In the genomic region with DNA sequence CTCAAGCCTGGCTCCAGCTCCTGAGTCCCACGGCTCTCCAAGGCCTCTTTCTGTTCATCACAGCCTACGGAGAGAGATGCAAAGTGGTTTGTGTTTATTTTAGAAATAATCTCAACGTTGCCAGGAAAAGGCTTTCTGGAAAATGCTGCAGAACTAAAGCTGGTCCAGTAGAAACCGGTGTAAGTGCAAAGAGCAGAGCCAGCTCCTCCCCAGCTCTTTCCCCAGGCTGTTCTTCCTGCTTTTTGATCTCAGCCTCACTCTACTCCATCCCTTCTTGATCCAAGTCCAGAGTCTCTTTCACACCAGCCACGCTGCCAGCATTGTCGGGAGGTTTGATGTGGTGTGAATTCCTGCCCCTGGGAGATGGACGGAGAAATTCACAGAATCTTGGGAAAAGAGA, we compare ENCODE assay signal across 19 cellular contexts.
DNase-seq lines count a peak whose midpoint lies in the region; FAIRE-seq and TF ChIP-seq lines count a peak whose summit lies in the region.
"Had no signal": no experiment of that assay in that cellular context is flagged by ENCODE, and none has a peak within 500 bp of the region (broad histone marks: within the 10 kb centered on the region; RNA-seq: fewer than 3 reads in every experiment).

No MANE protein-coding gene starts in this region.

- H4K20me1 ChIP-seq in GM23248 (ENCODE audit: insufficient read depth): no peaks in the 10 kb centered on the region

- in situ Hi-C loops in GM23248 (cut with MboI): loop anchor here (25.0 kb wide), 1 partner anchor 1280 kb away; no protein-coding TSS in a partner anchor

- H3K27me3 ChIP-seq in GM23248 (replicated peaks; ENCODE audit: insufficient read depth): no peaks in the 10 kb centered on the region
- no peaks in the 10 kb centered on the region for H3K27me3 ChIP-seq in endodermal cell (ENCODE audit: control insufficient read depth, insufficient read depth, low read length, poor library complexity, severe bottlenecking)
- no peaks in the 10 kb centered on the region for H3K27me3 ChIP-seq in mesendoderm (ENCODE audit: insufficient read depth, low read length, poor library complexity)
- no peaks in the 10 kb centered on the region for H3K27me3 ChIP-seq in small intestine (ENCODE audit: control insufficient read depth in 2 of 2, insufficient read depth in 2 of 2, low read length in 2 of 2)

- H3K4me3 Mint-ChIP-seq in endodermal cell: no peak overlapping the region
- H3K4me3 Mint-ChIP-seq: nephron progenitor cell had no signal

- no peak overlapping the region for H2BK120ac ChIP-seq in mesendoderm (ENCODE audit: low read depth, low read length)

- H3K36me3 ChIP-seq in GM23248 (ENCODE audit: low read depth): no peaks in the 10 kb centered on the region
- H3K36me3 ChIP-seq in endodermal cell (ENCODE audit: control insufficient read depth, insufficient read depth, low read length): no peaks in the 10 kb centered on the region
- no peaks in the 10 kb centered on the region for H3K36me3 ChIP-seq in mesendoderm (ENCODE audit: control insufficient read depth, insufficient read depth, low read length)
- H3K36me3 ChIP-seq in small intestine (ENCODE audit: control insufficient read depth in 2 of 2, insufficient read depth in 2 of 2, low read length in 2 of 2): no peaks in the 10 kb centered on the region

- H3K27ac Mint-ChIP-seq in endodermal cell: no peak overlapping the region
- H3K27ac Mint-ChIP-seq: nephron progenitor cell had no signal

- H2BK15ac ChIP-seq in mesendoderm (replicated peaks; ENCODE audit: low read depth): no peak overlapping the region

- no peaks in the 10 kb centered on the region for H3K9me3 Mint-ChIP-seq in endodermal cell
- H3K9me3 Mint-ChIP-seq: nephron progenitor cell had no signal

- H3K56ac ChIP-seq in mesendoderm (ENCODE audit: low read length): no peak overlapping the region

- H3K27me3 Mint-ChIP-seq in endodermal cell (ENCODE audit: insufficient read depth): no peaks in the 10 kb centered on the region

- H3K9ac ChIP-seq in GM23248 (no peak overlapping the region), endodermal cell (ENCODE audit: extremely low read depth, low read length, poor library complexity, severe bottlenecking) (no peak overlapping the region), mesendoderm (ENCODE audit: low read length) (no peak overlapping the region)

- no peak overlapping the region for H2AK5ac ChIP-seq in mesendoderm (ENCODE audit: low read length)

- H3K4me1 Mint-ChIP-seq in endodermal cell: peaks cover 32% of the 10 kb centered on the region

- H3K9me3 ChIP-seq in GM23248 (ENCODE audit: low read depth) (no peaks in the 10 kb centered on the region), endodermal cell (ENCODE audit: control insufficient read depth, low read length) (no peaks in the 10 kb centered on the region), small intestine (ENCODE audit: control insufficient read depth, low read depth) (no peaks in the 10 kb centered on the region)

- no peaks in the 10 kb centered on the region for H3K9me2 ChIP-seq in GM23248 (ENCODE audit: insufficient read depth)

- no peak overlapping the region for H3K27ac ChIP-seq in GM23248
- no peak overlapping the region for H3K27ac ChIP-seq in endodermal cell (ENCODE audit: low read depth, low read length)
- H3K27ac ChIP-seq in mesendoderm (ENCODE audit: low read depth, low read length): peak overlapping the region; percentile 1
- peak overlapping the region in 1 of 2 donors; percentile 68 for H3K27ac ChIP-seq in small intestine (ENCODE audit: low read depth in 1 of 2, low read length in 1 of 2)
- H3K27ac ChIP-seq: HL-60 had no signal

- no peak overlapping the region for H2BK5ac ChIP-seq in mesendoderm (ENCODE audit: low read length)

- DNase-seq in GM23248 (no peak), endodermal cell (peak; percentile 70), mesendoderm (peak; percentile 80), small intestine (peak; percentile 52), NCI-H1105 (lab: John Stamatoyannopoulos, UW) (no peak), HCEC 1CT (no peak), GF-D8 (lab: John Stamatoyannopoulos, UW) (no peak), NCI-H82 (lab: John Stamatoyannopoulos, UW) (no peak)
- DNase-seq: activated CD4-positive, alpha-beta T cell treated with anti-CD3 and anti-CD28 coated beads, Interleukin-2, amount 50 U/mL, for 1 hour; amniotic stem cell; DMS153; islet precursor cell; NCI-H2029; NCI-H526 treated with DMSO at 0.1 percent for 48 hours; nephron progenitor cell; stimulated activated CD4-positive, alpha-beta T cell treated with anti-CD3 and anti-CD28 coated beads, Interleukin-12 subunit alpha, Interleukin-12 subunit beta, amount 100 ng/mL, for 4 hours; T-helper 9 cell had no signal

- no peak overlapping the region for H3K4ac ChIP-seq in mesendoderm (ENCODE audit: low read depth, low read length)

- no peak overlapping the region for H4K5ac ChIP-seq in mesendoderm (ENCODE audit: low read length)

- peak overlapping the region; percentile 48; the same call in 1 of the 2 replicates for H2AFZ ChIP-seq in GM23248

- no peak overlapping the region for H3K23ac ChIP-seq in mesendoderm (ENCODE audit: low read length)

- H3K36me3 Mint-ChIP-seq in endodermal cell (ENCODE audit: low read depth): no peaks in the 10 kb centered on the region

- WGBS in GM23248 (ENCODE audit: low coverage in 1 of 2, low lambda C conversion rate in 2 of 2, missing lambda C conversion rate in 2 of 2), 2 experiments: 37 to 48% methylated on average over 7 of the region's 7 CpGs
- 83 to 92% methylated on average over 2 to 7 of the region's 7 CpGs for WGBS in endodermal cell (ENCODE audit: insufficient coverage in 1 of 2, insufficient read length in 1 of 2), 2 experiments
- WGBS in mesendoderm (ENCODE audit: extremely low coverage, insufficient coverage, low lambda C conversion rate): no CpG with 5 or more reads among the region's 7 CpGs
- WGBS in small intestine, 3 donors: 17 to 26% (median 23%) methylated on average over 7 of the region's 7 CpGs

- no peak for TF ChIP-seq CTCF in endodermal cell (conservative IDR thresholded peaks at IDR 0.05)

- H3K4me2 ChIP-seq in GM23248 (ENCODE audit: unreplicated experiment) (no peak overlapping the region), mesendoderm (ENCODE audit: low read length) (no peak overlapping the region)

- H4K8ac ChIP-seq in mesendoderm (ENCODE audit: low read depth, low read length): no peak overlapping the region

- no peak overlapping the region for H3K4me3 ChIP-seq in GM23248
- H3K4me3 ChIP-seq in endodermal cell (ENCODE audit: low read length): no peak overlapping the region
- no peak overlapping the region for H3K4me3 ChIP-seq in mesendoderm (ENCODE audit: low read length)
- no peak overlapping the region for H3K4me3 ChIP-seq in small intestine (ENCODE audit: low read depth in 1 of 2, low read length in 2 of 2)

- H3F3A ChIP-seq in GM23248 (ENCODE audit: insufficient read depth): peaks cover 13% of the 10 kb centered on the region

- H3K79me2 ChIP-seq in GM23248 (ENCODE audit: insufficient read depth) (no peaks in the 10 kb centered on the region), mesendoderm (ENCODE audit: control insufficient read depth, insufficient read depth, low read length) (no peaks in the 10 kb centered on the region)

- no peak for FAIRE-seq in small intestine (lab: Jason Lieb, UNC)
- FAIRE-seq: frontal cortex had no signal

- peak overlapping the region; percentile 39 for H3K18ac ChIP-seq in mesendoderm (ENCODE audit: low read length)

- H3K79me1 ChIP-seq in mesendoderm (ENCODE audit: low read length): no peaks in the 10 kb centered on the region

- H3K4me1 ChIP-seq in GM23248 (ENCODE audit: insufficient read depth): peaks cover 24% of the 10 kb centered on the region
- peaks cover 25% of the 10 kb centered on the region for H3K4me1 ChIP-seq in endodermal cell (ENCODE audit: control insufficient read depth, insufficient read depth, low read length)
- H3K4me1 ChIP-seq in mesendoderm (ENCODE audit: control insufficient read depth, low read depth, low read length): peaks cover 2% of the 10 kb centered on the region
- H3K4me1 ChIP-seq in small intestine (ENCODE audit: control insufficient read depth in 2 of 2, insufficient read depth in 1 of 2, low read depth in 1 of 2, low read length in 1 of 2): peaks cover 0 to 10% of the 10 kb centered on the region in 2 donors

Comparison
In these comparisons a context has a peak if more than half of its experiments do, and no peak if none do; other contexts are left out.
1. DNase-seq: peak in endodermal cell (single experiment), mesendoderm (single experiment) and small intestine (single experiment); none in GM23248 (single experiment), NCI-H1105 (single experiment), HCEC 1CT (single experiment), GF-D8 (single experiment) and NCI-H82 (single experiment).